Comparison of ENCODE assay signal across 16 cellular contexts in genomic region chr2:95057535-95058453, GRCh38. TPM values are rescaled to one million over a fixed set of nuclear protein-coding genes. Genes with fewer than 3 reads are reported as not detected.
DNase-seq lines count a peak whose midpoint lies in the region; ATAC-seq, FAIRE-seq and TF ChIP-seq lines count a peak whose summit lies in the region.
"Had no signal": no experiment of that assay in that cellular context is flagged by ENCODE, and none has a peak within 500 bp of the region (broad histone marks: within the 10 kb centered on the region; RNA-seq: fewer than 3 reads in every experiment).

No MANE protein-coding gene starts in this region.

- no peaks in the 10 kb centered on the region for H3K9me3 Mint-ChIP-seq in CD4-positive, alpha-beta T cell
- no peaks in the 10 kb centered on the region for H3K9me3 Mint-ChIP-seq in effector memory CD8-positive, alpha-beta T cell
- H3K9me3 Mint-ChIP-seq: CD14-positive monocyte had no signal

- TF ChIP-seq CTCF in CD4-positive, alpha-beta T cell (IDR thresholded peaks at IDR 0.05), result no peak

- H3K36me3 ChIP-seq in SJCRH30, result no peaks in the 10 kb centered on the region
- H3K36me3 ChIP-seq: prostate gland had no signal

- CTCF ChIA-PET in CD4-positive, alpha-beta T cell (lab: Charles Lee), result no interaction called here

- FAIRE-seq in H54 (lab: Jason Lieb, UNC), result no peak
- FAIRE-seq: astrocyte, TTC549 had no signal

- intact Hi-C loops in CD4-positive, alpha-beta T cell (cut with DNase I, micrococcal nuclease), result loop anchor here in 1 of 2 experiments (2.0 to 5.0 kb wide), 2 partner anchors 17 to 35 kb away; no protein-coding TSS in a partner anchor
- intact Hi-C loops in head of caudate nucleus (cut with DNase I), result no loop called here

- H3K27ac ChIP-seq in CD4-positive, alpha-beta T cell (ENCODE audit: low read depth, low read length), result no peak overlapping the region
- H3K27ac ChIP-seq in SJCRH30, result peak overlapping the region; percentile 11; the same call in 1 of the 2 replicates
- H3K27ac ChIP-seq: prostate gland had no signal

- TF ChIP-seq POLR2A in H54 (IDR thresholded peaks at IDR 0.05; ENCODE audit: low read depth, low read length), result no peak

- peaks cover 11% of the 10 kb centered on the region for H3K36me3 Mint-ChIP-seq in CD4-positive, alpha-beta T cell (ENCODE audit: low read depth)
- peaks cover 2% of the 10 kb centered on the region for H3K36me3 Mint-ChIP-seq in effector memory CD8-positive, alpha-beta T cell (ENCODE audit: insufficient read depth)
- H3K36me3 Mint-ChIP-seq: CD14-positive monocyte had no signal

- H3K9me3 ChIP-seq in CD4-positive, alpha-beta T cell (ENCODE audit: control insufficient read depth, low read length), result no peaks in the 10 kb centered on the region
- no peaks in the 10 kb centered on the region for H3K9me3 ChIP-seq in SJCRH30 (replicated peaks)
- H3K9me3 ChIP-seq: prostate gland had no signal

- peaks cover 18% of the 10 kb centered on the region for H3K4me1 ChIP-seq in SJCRH30
- H3K4me1 ChIP-seq: prostate gland had no signal

- no peaks in the 10 kb centered on the region for H3K27me3 Mint-ChIP-seq in CD4-positive, alpha-beta T cell
- H3K27me3 Mint-ChIP-seq in effector memory CD8-positive, alpha-beta T cell, result peaks cover 17 to 67% of the 10 kb centered on the region in 2 donors

- peak overlapping the region; percentile 33 for H3K27ac Mint-ChIP-seq in CD4-positive, alpha-beta T cell
- H3K27ac Mint-ChIP-seq in effector memory CD8-positive, alpha-beta T cell, result no peak overlapping the region

- peak in 1 of 10 experiments; percentile 22 for DNase-seq in CD4-positive, alpha-beta T cell
- DNase-seq in SJCRH30 (peak; percentile 69 to 85), head of caudate nucleus (peak; percentile 76 to 96 (median 91)), putamen (ENCODE audit: low spot score) (peak; percentile 97), activated T-cell treated with anti-CD3 and anti-CD28 coated beads for 4 hours (no peak), H54 (ENCODE audit: insufficient read length, low spot score) (no peak)
- DNase-seq in effector memory CD8-positive, alpha-beta T cell, result no peak
- DNase-seq: GDM1; NCI-H774; stimulated activated naive CD4-positive, alpha-beta T cell treated with Interleukin-2 at 50 U/mL for 16 hours had no signal

- peak; percentile 28 for ATAC-seq in CD4-positive, alpha-beta T cell (ENCODE audit: poor library complexity)
- no peak for ATAC-seq in effector memory CD8-positive, alpha-beta T cell (replicated peaks)
- ATAC-seq: Right ventricle myocardium inferior had no signal

- peak overlapping the region; percentile 30 for H3K4me3 ChIP-seq in SJCRH30
- H3K4me3 ChIP-seq: prostate gland had no signal

- POLR2A ChIA-PET in CD4-positive, alpha-beta T cell (lab: Charles Lee), result interaction anchor here (1.1 to 17.1 kb wide), 6 partner anchors 9 to 32 kb away, joined by 3 to 295 read pairs (median 5); partner anchors contain the start of gene MAL

- no peaks in the 10 kb centered on the region for H3K27me3 ChIP-seq in CD4-positive, alpha-beta T cell (ENCODE audit: control insufficient read depth, insufficient read depth, low read length)
- no peaks in the 10 kb centered on the region for H3K27me3 ChIP-seq in SJCRH30

- peaks cover 70% of the 10 kb centered on the region for H3K4me1 Mint-ChIP-seq in CD4-positive, alpha-beta T cell (ENCODE audit: low read depth)
- H3K4me1 Mint-ChIP-seq in effector memory CD8-positive, alpha-beta T cell (ENCODE audit: low read depth in 2 of 2), result peaks cover 6 to 10% of the 10 kb centered on the region in 2 donors
- H3K4me1 Mint-ChIP-seq: CD14-positive monocyte had no signal

- H3K4me3 Mint-ChIP-seq in CD4-positive, alpha-beta T cell, result no peak overlapping the region
- no peak overlapping the region for H3K4me3 Mint-ChIP-seq in effector memory CD8-positive, alpha-beta T cell
- H3K4me3 Mint-ChIP-seq: CD14-positive monocyte had no signal

RNA-seq across cellular contexts. Expression of gene MAL, which starts 32.3 kb away (rescaled TPM):
- total RNA-seq in CD4-positive, alpha-beta T cell, result 100 to 1,000 TPM; 101 to 102 TPM
- not detected in 2 replicates for total RNA-seq in SJCRH30 (2014; rRNA removed; shearing (Covaris generic))
- total RNA-seq: mammary epithelial cell had no signal

Comparison
In these comparisons a context has a peak if more than half of its experiments do, and no peak if none do; other contexts are left out.
1. DNase-seq: peak in SJCRH30 (2 of 2), head of caudate nucleus (42 of 42) and putamen (single experiment); none in activated T-cell treated with anti-CD3 and anti-CD28 coated beads for 4 hours (single experiment), effector memory CD8-positive, alpha-beta T cell (0 of 3) and H54 (single experiment).
2. RNA of gene MAL, which starts 32.3 kb away (total RNA-seq): 101 to 102 TPM in CD4-positive, alpha-beta T cell; not detected in SJCRH30; every median in the first group is over 100 times any median in the second.